Comparison of ENCODE assay signal across 13 cellular contexts in the genomic region with DNA sequence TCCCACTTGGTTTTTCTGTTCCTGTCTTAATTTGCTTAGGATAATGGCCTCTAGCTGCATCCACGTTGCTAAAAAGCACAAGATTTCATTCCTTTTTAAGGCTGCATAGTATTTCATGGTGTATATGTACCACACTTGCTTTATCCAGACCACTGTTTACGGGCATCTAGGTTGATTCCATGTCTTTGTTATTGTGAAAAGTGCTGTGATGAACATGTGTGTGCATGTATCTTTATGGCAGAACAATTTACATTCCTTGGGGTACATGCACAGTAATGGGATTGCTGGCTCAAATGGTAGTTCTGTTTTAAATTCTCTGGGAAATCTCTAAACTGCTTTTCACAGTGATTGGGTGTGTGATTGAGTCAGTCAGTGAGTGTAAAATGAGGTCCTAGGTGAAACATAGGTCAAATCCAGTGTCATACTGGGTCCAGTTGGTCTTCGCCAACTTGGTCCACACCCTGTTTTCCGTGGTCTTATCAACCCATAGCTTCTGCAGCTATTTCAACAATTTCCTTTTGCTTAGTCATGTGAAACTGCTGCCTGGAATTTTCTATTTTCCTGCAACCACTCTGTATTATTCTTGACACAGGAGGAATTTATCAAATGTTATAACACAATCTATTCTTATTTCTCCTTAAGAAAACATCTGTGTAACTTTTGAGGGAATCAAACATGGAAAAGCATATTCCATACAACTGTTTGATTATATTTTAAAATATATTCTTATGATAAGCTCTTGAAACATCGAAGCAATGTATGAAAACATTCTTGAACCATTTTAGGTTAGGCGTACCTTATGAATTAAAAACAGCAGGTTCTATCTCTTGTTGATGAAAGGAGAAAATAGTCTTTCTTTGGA.
DNase-seq lines count a peak whose midpoint lies in the region; ATAC-seq, FAIRE-seq and TF ChIP-seq lines count a peak whose summit lies in the region.
"Had no signal": no experiment of that assay in that cellular context is flagged by ENCODE, and none has a peak within 500 bp of the region (broad histone marks: within the 10 kb centered on the region; RNA-seq: fewer than 3 reads in every experiment).

No MANE protein-coding gene starts in this region.

- CTCF ChIA-PET in H1 (lab: Charles Lee; ENCODE audit: partially characterized antibody): interaction anchor here (0.7 to 1.0 kb wide), 2 partner anchors 10 to 89 kb away, joined by 3 read pairs; no protein-coding TSS in a partner anchor
- CTCF ChIA-PET in naive thymus-derived CD4-positive, alpha-beta T cell (lab: Charles Lee): no interaction called here

- no peak overlapping the region for H2AFZ ChIP-seq in H1 (ENCODE audit: low read length)

- no peak overlapping the region for H2BK120ac ChIP-seq in H1 (replicated peaks; ENCODE audit: low read depth, low read length)

- no peak for TF ChIP-seq RAD21 in H1 (IDR thresholded peaks at IDR 0.05 in 1 of 2, conservative IDR thresholded peaks at IDR 0.05 in 1 of 2; ENCODE audit: low read depth in 2 of 2, low read length in 2 of 2)

- no peak overlapping the region for H2BK15ac ChIP-seq in H1 (ENCODE audit: low read length)

- H3K4me1 ChIP-seq in H1 (replicated peaks in 1 of 4; ENCODE audit: control insufficient read depth in 3 of 4, insufficient read depth in 4 of 4, low read length in 3 of 4): peaks cover 4 to 20% (median 7%) of the 10 kb centered on the region in 4 experiments
- H3K4me1 ChIP-seq in naive thymus-derived CD4-positive, alpha-beta T cell (ENCODE audit: control insufficient read depth in 2 of 2, insufficient read depth in 2 of 2, low read length in 2 of 2): no peaks in the 10 kb centered on the region

- H4K20me1 ChIP-seq in H1 (replicated peaks in 1 of 2; ENCODE audit: control insufficient read depth in 1 of 2, insufficient read depth in 2 of 2, low read length in 2 of 2): no peaks in the 10 kb centered on the region

- H3K27ac ChIP-seq in H1 (ENCODE audit: low read depth, low read length): no peak overlapping the region
- H3K27ac ChIP-seq in naive thymus-derived CD4-positive, alpha-beta T cell (ENCODE audit: low read depth, low read length): no peak overlapping the region
- H3K27ac ChIP-seq: C4-2B had no signal

- H3K4ac ChIP-seq in H1 (replicated peaks; ENCODE audit: insufficient read length, low read depth, low read length): no peak overlapping the region

- no peak overlapping the region; the same call in 1 of the 2 replicates for H2BK12ac ChIP-seq in H1 (ENCODE audit: low read depth, low read length)

- H2BK20ac ChIP-seq in H1 (ENCODE audit: low read length): 0 out of 2 replicates have a peak overlapping the region, but pooled peaks have one; percentile 41

- intact Hi-C loops in naive thymus-derived CD4-positive, alpha-beta T cell (cut with micrococcal nuclease): no loop called here

- peaks cover 0 to 1% (median 0%) of the 10 kb centered on the region in 4 experiments; a peak in 1 of 8 replicates for H3K36me3 ChIP-seq in H1 (ENCODE audit: control insufficient read depth in 2 of 4, insufficient read depth in 4 of 4, low read length in 3 of 4)
- H3K36me3 ChIP-seq in naive thymus-derived CD4-positive, alpha-beta T cell (ENCODE audit: control insufficient read depth in 2 of 3, insufficient read depth in 3 of 3, low read length in 3 of 3): no peaks in the 10 kb centered on the region

- H3K9me3 ChIP-seq in H1 (ENCODE audit: insufficient read depth in 2 of 2, low read depth in 1 of 2, low read length in 1 of 2): peaks cover under 1 to 4% of the 10 kb centered on the region in 2 experiments; a peak in 1 of 4 replicates
- H3K9me3 ChIP-seq in naive thymus-derived CD4-positive, alpha-beta T cell (ENCODE audit: control insufficient read depth in 2 of 3, low read length in 3 of 3): no peaks in the 10 kb centered on the region

- peaks cover 0 to 7% (median 0%) of the 10 kb centered on the region in 11 donors for H3K9me3 Mint-ChIP-seq in naive thymus-derived CD4-positive, alpha-beta T cell
- H3K9me3 Mint-ChIP-seq: activated T-helper 1 cell treated with anti-CD3 and anti-CD28 coated beads, Interleukin-12 subunit alpha, Interleukin-12 subunit beta, Interleukin-2, Interleukin-4 antibody, amounts not matched to agents 30 ng/mL and 10 ng/mL and 1 ng/mL, durations not matched to agents 14 hours and 24 hours and 36 hours had no signal

- H4K8ac ChIP-seq in H1 (ENCODE audit: extremely low read depth, insufficient read depth, low read length): no peak overlapping the region

- no peak overlapping the region for H2BK5ac ChIP-seq in H1 (ENCODE audit: low read depth, low read length)

- H3K27me3 ChIP-seq in H1 (replicated peaks in 1 of 4; ENCODE audit: control insufficient read depth in 3 of 4, extremely low read depth in 1 of 4, insufficient read depth in 3 of 4, low read length in 3 of 4): no peaks in the 10 kb centered on the region
- no peaks in the 10 kb centered on the region for H3K27me3 ChIP-seq in naive thymus-derived CD4-positive, alpha-beta T cell (ENCODE audit: control insufficient read depth in 2 of 2, insufficient read depth in 2 of 2, low read length in 2 of 2)

- no peak overlapping the region for H3K9ac ChIP-seq in H1 (replicated peaks in 1 of 4; ENCODE audit: extremely low read depth in 1 of 4, low read depth in 3 of 4, low read length in 3 of 4)

- peaks cover under 1 to 32% of the 10 kb centered on the region in 2 experiments; a peak in 2 of 4 replicates for H3K79me2 ChIP-seq in H1 (ENCODE audit: control insufficient read depth in 1 of 2, insufficient read depth in 2 of 2, low read length in 2 of 2)

- H4K91ac ChIP-seq in H1 (replicated peaks; ENCODE audit: insufficient read length, low read length): no peak overlapping the region

- H3K23me2 ChIP-seq in H1 (ENCODE audit: low read depth, low read length): no peaks in the 10 kb centered on the region

- H3K36me3 Mint-ChIP-seq in naive thymus-derived CD4-positive, alpha-beta T cell: no peaks in the 10 kb centered on the region
- H3K36me3 Mint-ChIP-seq: brain; stimulated activated effector memory CD8-positive, alpha-beta T cell treated with anti-CD3 and anti-CD28 coated beads, Interleukin-12 subunit alpha, Interleukin-12 subunit beta, amount 100 ng/mL, for 72 hours had no signal

- TF ChIP-seq CTCF in H1 (IDR thresholded peaks at IDR 0.05; ENCODE audit: control extremely low read depth in 1 of 3, insufficient read depth in 1 of 3, low read depth in 1 of 3, low read length in 3 of 3) (no peak), omental fat pad (IDR thresholded peaks at IDR 0.05) (no peak)

- H3K18ac ChIP-seq in H1 (ENCODE audit: extremely low read depth, low read length): no peak overlapping the region

- no peak overlapping the region for H3K14ac ChIP-seq in H1 (ENCODE audit: insufficient read length)

- H3K4me3 ChIP-seq in H1 (ENCODE audit: extremely low read depth in 1 of 4, insufficient read depth in 2 of 4, low read depth in 3 of 4, low read length in 4 of 4): no peak overlapping the region
- no peak overlapping the region for H3K4me3 ChIP-seq in naive thymus-derived CD4-positive, alpha-beta T cell (ENCODE audit: low read length)

- DNase-seq in EH (ENCODE audit: low read depth) (peak; percentile 63), RCC 7860 (ENCODE audit: low spot score) (peak; percentile 65), H1 (ENCODE audit: low read depth in 1 of 2, low spot score in 2 of 2) (no peak), omental fat pad (ENCODE audit: low spot score) (no peak), nucleus accumbens (lab: John Stamatoyannopoulos, UW) (no peak)
- no peak for DNase-seq in naive thymus-derived CD4-positive, alpha-beta T cell
- DNase-seq in activated CD8-positive, alpha-beta memory T cell treated with anti-CD3 and anti-CD28 coated beads, Interleukin-2, amount 50 U/mL, for 48 hours: no peak
- DNase-seq: Karpas-422 had no signal

- no peak overlapping the region for H3K4me3 Mint-ChIP-seq in naive thymus-derived CD4-positive, alpha-beta T cell
- H3K4me3 Mint-ChIP-seq: activated T-helper 1 cell treated with anti-CD3 and anti-CD28 coated beads, Interleukin-12 subunit alpha, Interleukin-12 subunit beta, Interleukin-2, Interleukin-4 antibody, amounts not matched to agents 30 ng/mL and 10 ng/mL and 1 ng/mL, durations not matched to agents 14 hours and 24 hours and 36 hours; brain; stimulated activated effector memory CD8-positive, alpha-beta T cell treated with anti-CD3 and anti-CD28 coated beads, Interleukin-12 subunit alpha, Interleukin-12 subunit beta, amount 100 ng/mL, for 72 hours had no signal

- POLR2A ChIA-PET in H1 (lab: Charles Lee; ENCODE audit: partially characterized antibody): interaction anchor here (1.8 kb wide), 1 partner anchor 10 kb away, joined by 7 read pairs; no protein-coding TSS in a partner anchor
- POLR2A ChIA-PET in naive thymus-derived CD4-positive, alpha-beta T cell (lab: Charles Lee): no interaction called here

- TF ChIP-seq POLR2A in H1 (IDR thresholded peaks at IDR 0.05; ENCODE audit: control extremely low read depth in 1 of 2, low read depth in 2 of 2, low read length in 2 of 2): no peak

- FAIRE-seq in RCC 7860 (lab: Jason Lieb, UNC): no peak
- FAIRE-seq in H1 (lab: Jason Lieb, UNC): no peak

- no peak overlapping the region for H4K5ac ChIP-seq in H1 (ENCODE audit: insufficient read length, low read depth, low read length)

- no peak overlapping the region for H3K27ac Mint-ChIP-seq in naive thymus-derived CD4-positive, alpha-beta T cell
- H3K27ac Mint-ChIP-seq: activated T-helper 1 cell treated with anti-CD3 and anti-CD28 coated beads, Interleukin-12 subunit alpha, Interleukin-12 subunit beta, Interleukin-2, Interleukin-4 antibody, amounts not matched to agents 30 ng/mL and 10 ng/mL and 1 ng/mL, durations not matched to agents 14 hours and 24 hours and 36 hours; brain; stimulated activated effector memory CD8-positive, alpha-beta T cell treated with anti-CD3 and anti-CD28 coated beads, Interleukin-12 subunit alpha, Interleukin-12 subunit beta, amount 100 ng/mL, for 72 hours had no signal

- H3K23ac ChIP-seq in H1 (ENCODE audit: insufficient read length): no peak overlapping the region

- H3K4me1 Mint-ChIP-seq in naive thymus-derived CD4-positive, alpha-beta T cell: no peaks in the 10 kb centered on the region
- H3K4me1 Mint-ChIP-seq: brain; stimulated activated effector memory CD8-positive, alpha-beta T cell treated with anti-CD3 and anti-CD28 coated beads, Interleukin-12 subunit alpha, Interleukin-12 subunit beta, amount 100 ng/mL, for 72 hours had no signal

- no peak overlapping the region for H3K56ac ChIP-seq in H1 (replicated peaks; ENCODE audit: insufficient read length, low read depth, low read length)

- 88% methylated on average over 6 of the region's 6 CpGs; no CpG with 5 or more reads in 1 of the 2 experiments for WGBS in H1 (ENCODE audit: extremely low coverage in 1 of 2, insufficient coverage in 1 of 2, insufficient read length in 1 of 2, insufficient replicate concordance in 2 of 2, low coverage in 1 of 2, low lambda C conversion rate in 2 of 2, missing lambda C conversion rate in 1 of 2), 2 experiments

- H2AK5ac ChIP-seq in H1 (ENCODE audit: low read depth, low read length): no peak overlapping the region

- TF ChIP-seq EP300 in H1 (IDR thresholded peaks at IDR 0.05; ENCODE audit: borderline replicate concordance in 1 of 2, low read depth in 2 of 2, low read length in 2 of 2): no peak

- 0 out of 2 replicates have a peak, but pooled peaks cover 4% of the 10 kb centered on the region for H3K79me1 ChIP-seq in H1 (ENCODE audit: low read depth, low read length)

- peaks cover 0 to 29% (median 13%) of the 10 kb centered on the region in 5 donors for H3K27me3 Mint-ChIP-seq in naive thymus-derived CD4-positive, alpha-beta T cell
- H3K27me3 Mint-ChIP-seq: brain had no signal

- ATAC-seq in omental fat pad (ENCODE audit: low FRiP score) (peak; percentile 94), HG02852 (IDR thresholded peaks at IDR 0.05; ENCODE audit: unreplicated experiment) (no peak)
- ATAC-seq in naive thymus-derived CD4-positive, alpha-beta T cell: no peak
- ATAC-seq: stimulated activated effector memory CD8-positive, alpha-beta T cell treated with anti-CD3 and anti-CD28 coated beads, Interleukin-12 subunit alpha, Interleukin-12 subunit beta, amount 100 ng/mL, for 72 hours had no signal

- H3K4me2 ChIP-seq in H1 (ENCODE audit: insufficient read depth in 1 of 2, low read depth in 2 of 2, low read length in 2 of 2): no peak overlapping the region

Comparison
In these comparisons a context has a peak if more than half of its experiments do, and no peak if none do; other contexts are left out.
1. DNase-seq: peak in EH (single experiment) and RCC 7860 (single experiment); none in H1 (0 of 2), omental fat pad (single experiment), naive thymus-derived CD4-positive, alpha-beta T cell (0 of 9), nucleus accumbens (0 of 56) and activated CD8-positive, alpha-beta memory T cell treated with anti-CD3 and anti-CD28 coated beads, Interleukin-2, amount 50 U/mL, for 48 hours (single experiment).